In the genomic region with DNA sequence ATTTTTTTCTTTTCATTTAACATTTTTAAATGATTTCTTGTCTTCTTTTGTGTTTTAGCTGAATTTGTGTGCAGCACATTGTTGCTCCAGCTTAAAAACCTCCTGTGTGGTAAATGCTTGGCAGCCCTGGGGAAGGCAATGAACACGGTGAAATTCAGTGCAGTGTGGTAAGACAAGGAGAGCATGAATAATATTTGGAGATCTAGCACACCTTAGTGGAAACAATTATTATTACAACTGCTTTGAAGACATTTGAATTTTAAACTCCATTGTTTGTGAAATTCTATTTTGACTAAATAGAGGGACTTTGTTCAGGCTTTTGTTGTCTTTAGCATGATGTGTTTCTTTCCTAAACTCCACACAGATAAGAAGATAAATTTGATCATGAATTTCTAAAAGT, we compare ENCODE assay signal across 8 cellular contexts.
DNase-seq lines count a peak whose midpoint lies in the region; ATAC-seq and TF ChIP-seq lines count a peak whose summit lies in the region.

No MANE protein-coding gene starts in this region.

- no peaks in the 10 kb centered on the region for H3K9me3 ChIP-seq in MM.1S (replicated peaks; ENCODE audit: insufficient read depth, low read length)

- ATAC-seq in T-cell (replicated peaks in 1 of 4) (no peak), GM21447 (IDR thresholded peaks at IDR 0.05; ENCODE audit: unreplicated experiment) (no peak)

- H2AFZ ChIP-seq in MM.1S (ENCODE audit: low read length), result no peak overlapping the region

- BruUV-seq in Calu3 (replicated peaks; lab: Mats Ljungman, UMichigan), result no TSS peak

- H3K4me3 Mint-ChIP-seq in Calu3 (ENCODE audit: low read depth, unreplicated experiment) (no peak overlapping the region), T-cell (no peak overlapping the region)

- CTCF ChIA-PET in Calu3 (lab: Charles Lee), result interaction anchor here (1.2 kb wide), 1 partner anchor 16 kb away, joined by 5 read pairs; no protein-coding TSS in a partner anchor
- CTCF ChIA-PET in T-cell (lab: Charles Lee), result no interaction called here

- H3K4me3 ChIP-seq in MM.1S (ENCODE audit: low read length), result no peak overlapping the region

- no peaks in the 10 kb centered on the region for H3F3A ChIP-seq in MM.1S (ENCODE audit: insufficient read depth, low read length)

- H4K20me1 ChIP-seq in MM.1S (ENCODE audit: insufficient read depth, low read length), result no peaks in the 10 kb centered on the region

- H3K36me3 Mint-ChIP-seq in Calu3 (ENCODE audit: insufficient read depth, unreplicated experiment) (no peaks in the 10 kb centered on the region), T-cell (no peaks in the 10 kb centered on the region)

- no peaks in the 10 kb centered on the region for H3K4me1 ChIP-seq in MM.1S (ENCODE audit: low read length)

- no peaks in the 10 kb centered on the region for H3K79me2 ChIP-seq in MM.1S (ENCODE audit: low read length)

- H3K27me3 Mint-ChIP-seq in Calu3 (ENCODE audit: unreplicated experiment), result peaks cover 16% of the 10 kb centered on the region
- H3K27me3 Mint-ChIP-seq in T-cell, result no peaks in the 10 kb centered on the region

- TF ChIP-seq CTCF in Calu3 (IDR thresholded peaks at IDR 0.05; ENCODE audit: unreplicated experiment) (peak; percentile 13), MM.1S (IDR thresholded peaks at IDR 0.05; ENCODE audit: low read length) (peak; percentile 48)

- intact Hi-C loops in Calu3 (cut with micrococcal nuclease; ENCODE audit: unreplicated experiment), result loop anchor here (2.0 kb wide), 1 partner anchor 327 kb away; no protein-coding TSS in a partner anchor

- POLR2A ChIA-PET in T-cell (lab: Charles Lee), result no interaction called here

- H3K9me3 Mint-ChIP-seq in Calu3 (ENCODE audit: low read depth, unreplicated experiment), result peaks cover 6% of the 10 kb centered on the region
- peaks cover 2 to 7% (median 7%) of the 10 kb centered on the region in 3 donors for H3K9me3 Mint-ChIP-seq in T-cell

- H3K9me2 ChIP-seq in MM.1S (replicated peaks; ENCODE audit: insufficient read depth, low read length), result no peaks in the 10 kb centered on the region

- no peaks in the 10 kb centered on the region for H3K27me3 ChIP-seq in MM.1S (replicated peaks; ENCODE audit: insufficient read depth, low read length)

- no peak overlapping the region for H3K27ac Mint-ChIP-seq in Calu3 (ENCODE audit: unreplicated experiment)
- no peak overlapping the region for H3K27ac Mint-ChIP-seq in T-cell

- H3K9ac ChIP-seq in MM.1S (ENCODE audit: low read length), result no peak overlapping the region

- H3K4me2 ChIP-seq in MM.1S (ENCODE audit: low read depth, low read length), result no peak overlapping the region

- H3K4me1 Mint-ChIP-seq in Calu3 (ENCODE audit: low read depth, unreplicated experiment), result no peaks in the 10 kb centered on the region
- no peaks in the 10 kb centered on the region for H3K4me1 Mint-ChIP-seq in T-cell

- no peak overlapping the region for H3K27ac ChIP-seq in MM.1S (ENCODE audit: low read length)

- DNase-seq in Calu3, result no peak
- DNase-seq in MM.1S, result peak; percentile 52
- peak; percentile 21 for DNase-seq in SKM-1 (lab: John Stamatoyannopoulos, UW; ENCODE audit: unreplicated experiment)
- peak; percentile 63 for DNase-seq in globus pallidus (ENCODE audit: low spot score)
- peak; percentile 45 for DNase-seq in renal cortical epithelial cell (ENCODE audit: low read depth)
- DNase-seq in T-cell, result no peak
- DNase-seq in stimulated activated CD4-positive, alpha-beta T cell treated with anti-CD3 and anti-CD28 coated beads, Interleukin-4, amount 100 ng/mL, for 4 hours, result no peak

- H3K36me3 ChIP-seq in MM.1S (replicated peaks; ENCODE audit: insufficient read depth, low read length), result no peaks in the 10 kb centered on the region

Comparison
In these comparisons a context has a peak if more than half of its experiments do, and no peak if none do; other contexts are left out.
1. DNase-seq: peak in MM.1S (single experiment), SKM-1 (single experiment), globus pallidus (single experiment) and renal cortical epithelial cell (single experiment); none in Calu3 (single experiment), T-cell (0 of 34) and stimulated activated CD4-positive, alpha-beta T cell treated with anti-CD3 and anti-CD28 coated beads, Interleukin-4, amount 100 ng/mL, for 4 hours (0 of 2).